2 cellular contexts compared by ENCODE assay signal in genomic region chr4:138797646-138798045, GRCh38.
TF ChIP-seq lines count a peak whose summit lies in the region.

No MANE protein-coding gene starts in this region.

TF ChIP-seq in HepG2, 621 proteins besides CTCF, POLR2A, EP300 and RAD21:
- TF ChIP-seq RORA (CRISPR knock-in tag; IDR thresholded peaks at IDR 0.05) (no peak), MAF1 (CRISPR knock-in tag; IDR thresholded peaks at IDR 0.05; ENCODE audit: borderline replicate concordance) (no peak), ARHGAP35 (CRISPR knock-in tag; IDR thresholded peaks at IDR 0.05; ENCODE audit: borderline replicate concordance) (no peak), ZNF891 (CRISPR knock-in tag; IDR thresholded peaks at IDR 0.05) (no peak), MAFK (conservative IDR thresholded peaks at IDR 0.05 in 1 of 2, IDR thresholded peaks at IDR 0.05 in 1 of 2; ENCODE audit: low read length in 2 of 2) (peak; percentile 80 to 90), MAFF (IDR thresholded peaks at IDR 0.05; ENCODE audit: low read depth, low read length) (peak; percentile 80)

TF ChIP-seq in IMR-90, 13 proteins besides CTCF, POLR2A, EP300 and RAD21:
- TF ChIP-seq MAFK (IDR thresholded peaks at IDR 0.05; ENCODE audit: low read depth, low read length) (peak; percentile 85), CEBPB (IDR thresholded peaks at IDR 0.05; ENCODE audit: low read depth, low read length) (no peak)
TF ChIP-seq in IMR-90: peak in this region for 1.
